In genomic region chr6:41682966-41683459, GRCh38 we compare ENCODE assay signal across 8 cellular contexts.
DNase-seq lines count a peak whose midpoint lies in the region; ATAC-seq lines count a peak whose summit lies in the region.

No MANE protein-coding gene starts in this region.

- no peak for ATAC-seq in GM21737 (IDR thresholded peaks at IDR 0.05; ENCODE audit: unreplicated experiment)

- H3K4me3 Mint-ChIP-seq in dendritic cell treated with granulocyte-macrophage colony-stimulating factor and Interleukin-4, amounts not matched to agents 40 ng/mL and 50 ng/mL, for 4 days, result peak overlapping the region; percentile 75

- DNase-seq in stimulated activated CD4-positive, alpha-beta T cell treated with anti-CD3 and anti-CD28 coated beads, Interleukin-4, amount 100 ng/mL, for 24 hours, result peak; percentile 9
- DNase-seq in stimulated activated CD4-positive, alpha-beta T cell treated with anti-CD3 and anti-CD28 coated beads, Interleukin-1b, Interleukin-23, amount 100 ng/mL, for 48 hours, result no peak
- DNase-seq in NCI-H1436 treated with DMSO at 0.1 percent for 48 hours (lab: John Stamatoyannopoulos, UW) (no peak), NCI-H1092 treated with DMSO at 0.1 percent for 48 hours (lab: John Stamatoyannopoulos, UW) (no peak)
- DNase-seq in activated CD8-positive, alpha-beta memory T cell treated with anti-CD3 and anti-CD28 coated beads, Interleukin-2, amount 50 U/mL, for 48 hours, result no peak

- no peaks in the 10 kb centered on the region for H3K9me3 Mint-ChIP-seq in dendritic cell treated with granulocyte-macrophage colony-stimulating factor and Interleukin-4, amounts not matched to agents 40 ng/mL and 50 ng/mL, for 4 days

- H3K27me3 Mint-ChIP-seq in dendritic cell treated with granulocyte-macrophage colony-stimulating factor and Interleukin-4, amounts not matched to agents 40 ng/mL and 50 ng/mL, for 4 days, result no peaks in the 10 kb centered on the region

- peak overlapping the region; percentile 63 for H3K9ac ChIP-seq in mucosa of stomach (ENCODE audit: low read length)

- peak overlapping the region; percentile 81 for H3K27ac Mint-ChIP-seq in dendritic cell treated with granulocyte-macrophage colony-stimulating factor and Interleukin-4, amounts not matched to agents 40 ng/mL and 50 ng/mL, for 4 days

- H3K36me3 ChIP-seq in mucosa of stomach (ENCODE audit: control insufficient read depth, insufficient read depth, low read length), result peaks cover 15% of the 10 kb centered on the region

- H3K4me1 Mint-ChIP-seq in dendritic cell treated with granulocyte-macrophage colony-stimulating factor and Interleukin-4, amounts not matched to agents 40 ng/mL and 50 ng/mL, for 4 days (ENCODE audit: low read depth), result peaks cover 22% of the 10 kb centered on the region

- H3K27me3 ChIP-seq in mucosa of stomach (ENCODE audit: control insufficient read depth, insufficient read depth, low read length), result no peaks in the 10 kb centered on the region

- H3K36me3 Mint-ChIP-seq in dendritic cell treated with granulocyte-macrophage colony-stimulating factor and Interleukin-4, amounts not matched to agents 40 ng/mL and 50 ng/mL, for 4 days (ENCODE audit: low read depth), result peaks cover 41% of the 10 kb centered on the region

- peak overlapping the region; percentile 22 for H3K4me3 ChIP-seq in mucosa of stomach (ENCODE audit: low read length)

- intact Hi-C loops in dendritic cell treated with granulocyte-macrophage colony-stimulating factor and Interleukin-4, amounts not matched to agents 40 ng/mL and 50 ng/mL, for 4 days (cut with micrococcal nuclease), result loop anchor here (1.0 to 5.0 kb wide), 3 partner anchors 80 to 314 kb away; no protein-coding TSS in a partner anchor

- H3K4me1 ChIP-seq in mucosa of stomach (ENCODE audit: control insufficient read depth, insufficient read depth, low read length), result peaks cover 31% of the 10 kb centered on the region

- H3K9me3 ChIP-seq in mucosa of stomach (ENCODE audit: control insufficient read depth, low read length), result no peaks in the 10 kb centered on the region
